In genomic region chr17:40666366-40666765, GRCh38 we compare ENCODE assay signal across 34 cellular contexts. TPM values are rescaled to one million over a fixed set of nuclear protein-coding genes. Genes with fewer than 3 reads are reported as not detected.
"Had no signal": no experiment of that assay in that cellular context is flagged by ENCODE, and none has a peak within 500 bp of the region (broad histone marks: within the 10 kb centered on the region; RNA-seq: fewer than 3 reads in every experiment).

No MANE protein-coding gene starts in this region.

- H3K4me3 ChIP-seq: ascending aorta, cardiac muscle cell, coronary artery, dorsolateral prefrontal cortex, gastrocnemius medialis, left lung, lung, skin epidermis, stomach, thyroid gland, upper lobe of right lung had no signal

- H3K4me1 Mint-ChIP-seq: immature natural killer cell, T-helper 17 cell had no signal

- H3K36me3 ChIP-seq: ascending aorta, cardiac muscle cell, gastrocnemius medialis, left lung, stomach, thyroid gland, upper lobe of right lung had no signal

- H3K9me3 ChIP-seq: ascending aorta, gastrocnemius medialis, left lung, stomach, thyroid gland, upper lobe of right lung had no signal

- H3K4me3 Mint-ChIP-seq: activated CD4-positive, alpha-beta memory T cell treated with anti-CD3 and anti-CD28 coated beads, Interleukin-2, amount 10 ng/mL, durations not matched to agents 7 days and 5 days; activated CD4-positive, alpha-beta T cell treated with anti-CD3 and anti-CD28 coated beads, Interleukin-2, amount 10 ng/mL, durations not matched to agents 7 days and 5 days; activated naive CD4-positive, alpha-beta T cell treated with anti-CD3 and anti-CD28 coated beads, Interleukin-2, amount 10 ng/mL, durations not matched to agents 7 days and 5 days; activated naive CD8-positive, alpha-beta T cell treated with anti-CD3 and anti-CD28 coated beads, Interleukin-2, amount 10 ng/mL, durations not matched to agents 7 days and 5 days; activated T-cell treated with anti-CD3 and anti-CD28 coated beads, Interleukin-2, amount 50 U/mL, for 24 hours; immature natural killer cell; naive B cell; stimulated activated memory B cell treated with anti-CD40 and anti-IgM and Interleukin-4, amounts not matched to agents 10 μg/mL and 1 μg/mL and 100 μg/mL, for 72 hours; T-helper 17 cell had no signal

- H3K27ac ChIP-seq: ascending aorta, cardiac muscle cell, coronary artery, dorsolateral prefrontal cortex, gastrocnemius medialis, left lung, skin epidermis, stomach, thyroid gland, upper lobe of right lung had no signal

- ATAC-seq: gastrocnemius medialis; left lung; stimulated activated memory B cell treated with anti-CD40 and anti-IgM and Interleukin-4, amounts not matched to agents 10 μg/mL and 1 μg/mL and 100 μg/mL, for 72 hours; T-helper 17 cell; upper lobe of right lung had no signal

- DNase-seq: activated CD4-positive, alpha-beta memory T cell treated with anti-CD3 and anti-CD28 coated beads, Interleukin-2, amount 10 ng/mL, durations not matched to agents 7 days and 5 days; activated CD4-positive, alpha-beta T cell treated with anti-CD3 and anti-CD28 coated beads for 1 hour; activated CD4-positive, alpha-beta T cell treated with anti-CD3 and anti-CD28 coated beads, Interleukin-2, amount 10 ng/mL, durations not matched to agents 7 days and 5 days; activated CD8-positive, alpha-beta memory T cell treated with anti-CD3 and anti-CD28 coated beads, Interleukin-2, amount 50 U/mL, for 48 hours; activated gamma-delta T cell; activated naive CD4-positive, alpha-beta T cell treated with anti-CD3 and anti-CD28 coated beads, Interleukin-2, amount 10 ng/mL, durations not matched to agents 7 days and 5 days; activated naive CD8-positive, alpha-beta T cell treated with anti-CD3 and anti-CD28 coated beads, Interleukin-2, amount 10 ng/mL, durations not matched to agents 7 days and 5 days; activated T-cell treated with anti-CD3 and anti-CD28 coated beads, Interleukin-2, amount 50 U/mL, for 24 hours; dorsolateral prefrontal cortex; effector memory CD4-positive, alpha-beta T cell; erythroblast; gastrocnemius medialis; head of caudate nucleus; hypothalamus; immature natural killer cell; kidney; left lung; naive B cell; nucleus accumbens; stimulated activated CD4-positive, alpha-beta T cell treated with anti-CD3 and anti-CD28 coated beads, Interleukin-4, amount 100 ng/mL, for 24 hours; stimulated activated CD8-positive, alpha-beta memory T cell treated with anti-CD3 and anti-CD28 coated beads, Interleukin-4, amount 100 ng/mL, for 48 hours; stomach; T-helper 17 cell; thyroid gland; upper lobe of right lung had no signal

- H3K4me1 ChIP-seq: ascending aorta, gastrocnemius medialis, left lung, thyroid gland, upper lobe of right lung had no signal

- H3K27ac Mint-ChIP-seq: activated CD4-positive, alpha-beta memory T cell treated with anti-CD3 and anti-CD28 coated beads, Interleukin-2, amount 10 ng/mL, durations not matched to agents 7 days and 5 days; activated CD4-positive, alpha-beta T cell treated with anti-CD3 and anti-CD28 coated beads, Interleukin-2, amount 10 ng/mL, durations not matched to agents 7 days and 5 days; activated naive CD4-positive, alpha-beta T cell treated with anti-CD3 and anti-CD28 coated beads, Interleukin-2, amount 10 ng/mL, durations not matched to agents 7 days and 5 days; activated naive CD8-positive, alpha-beta T cell treated with anti-CD3 and anti-CD28 coated beads, Interleukin-2, amount 10 ng/mL, durations not matched to agents 7 days and 5 days; activated T-cell treated with anti-CD3 and anti-CD28 coated beads, Interleukin-2, amount 50 U/mL, for 24 hours; brain; immature natural killer cell; stimulated activated memory B cell treated with anti-CD40 and anti-IgM and Interleukin-4, amounts not matched to agents 10 μg/mL and 1 μg/mL and 100 μg/mL, for 72 hours; T-helper 17 cell had no signal

- H3K9me3 Mint-ChIP-seq: activated CD4-positive, alpha-beta memory T cell treated with anti-CD3 and anti-CD28 coated beads, Interleukin-2, amount 10 ng/mL, durations not matched to agents 7 days and 5 days; activated CD4-positive, alpha-beta T cell treated with anti-CD3 and anti-CD28 coated beads, Interleukin-2, amount 10 ng/mL, durations not matched to agents 7 days and 5 days; activated naive CD4-positive, alpha-beta T cell treated with anti-CD3 and anti-CD28 coated beads, Interleukin-2, amount 10 ng/mL, durations not matched to agents 7 days and 5 days; activated naive CD8-positive, alpha-beta T cell treated with anti-CD3 and anti-CD28 coated beads, Interleukin-2, amount 10 ng/mL, durations not matched to agents 7 days and 5 days; activated T-cell treated with anti-CD3 and anti-CD28 coated beads, Interleukin-2, amount 50 U/mL, for 24 hours; immature natural killer cell; naive B cell; stimulated activated memory B cell treated with anti-CD40 and anti-IgM and Interleukin-4, amounts not matched to agents 10 μg/mL and 1 μg/mL and 100 μg/mL, for 72 hours had no signal

- H3K36me3 Mint-ChIP-seq: activated naive CD4-positive, alpha-beta T cell treated with anti-CD3 and anti-CD28 coated beads, Interleukin-2, amount 10 ng/mL, durations not matched to agents 7 days and 5 days; brain; naive B cell; stimulated activated memory B cell treated with anti-CD40 and anti-IgM and Interleukin-4, amounts not matched to agents 10 μg/mL and 1 μg/mL and 100 μg/mL, for 72 hours had no signal

- FAIRE-seq: kidney had no signal

- H3K27me3 ChIP-seq: ascending aorta, cardiac muscle cell, thyroid gland had no signal

RNA-seq across cellular contexts. Expression of gene KRT222, which starts 1.4 kb away (rescaled TPM):
- total RNA-seq: activated CD4-positive, alpha-beta memory T cell treated with anti-CD3 and anti-CD28 coated beads, Interleukin-2, amount 10 ng/mL, durations not matched to agents 7 days and 5 days; activated CD4-positive, alpha-beta T cell treated with anti-CD3 and anti-CD28 coated beads, Interleukin-2, amount 10 ng/mL, durations not matched to agents 7 days and 5 days; activated naive CD8-positive, alpha-beta T cell treated with anti-CD3 and anti-CD28 coated beads, Interleukin-2, amount 10 ng/mL, durations not matched to agents 7 days and 5 days; cardiac muscle cell; gastrocnemius medialis; T-helper 17 cell had no signal
- polyA plus RNA-seq: immature natural killer cell had no signal

RNA-seq across cellular contexts. Expression of gene KRT24, which starts 37.2 kb away (rescaled TPM):
- total RNA-seq: activated CD4-positive, alpha-beta memory T cell treated with anti-CD3 and anti-CD28 coated beads, Interleukin-2, amount 10 ng/mL, durations not matched to agents 7 days and 5 days; activated CD4-positive, alpha-beta T cell treated with anti-CD3 and anti-CD28 coated beads, Interleukin-2, amount 10 ng/mL, durations not matched to agents 7 days and 5 days; activated naive CD8-positive, alpha-beta T cell treated with anti-CD3 and anti-CD28 coated beads, Interleukin-2, amount 10 ng/mL, durations not matched to agents 7 days and 5 days; ascending aorta; cardiac muscle cell; cerebellum; dorsolateral prefrontal cortex; gastrocnemius medialis; left lung; lung; mesenteric fat pad; T-helper 17 cell; thyroid gland; upper lobe of right lung had no signal
- polyA plus RNA-seq: cardiac muscle cell, immature natural killer cell had no signal
